In the genomic region with DNA sequence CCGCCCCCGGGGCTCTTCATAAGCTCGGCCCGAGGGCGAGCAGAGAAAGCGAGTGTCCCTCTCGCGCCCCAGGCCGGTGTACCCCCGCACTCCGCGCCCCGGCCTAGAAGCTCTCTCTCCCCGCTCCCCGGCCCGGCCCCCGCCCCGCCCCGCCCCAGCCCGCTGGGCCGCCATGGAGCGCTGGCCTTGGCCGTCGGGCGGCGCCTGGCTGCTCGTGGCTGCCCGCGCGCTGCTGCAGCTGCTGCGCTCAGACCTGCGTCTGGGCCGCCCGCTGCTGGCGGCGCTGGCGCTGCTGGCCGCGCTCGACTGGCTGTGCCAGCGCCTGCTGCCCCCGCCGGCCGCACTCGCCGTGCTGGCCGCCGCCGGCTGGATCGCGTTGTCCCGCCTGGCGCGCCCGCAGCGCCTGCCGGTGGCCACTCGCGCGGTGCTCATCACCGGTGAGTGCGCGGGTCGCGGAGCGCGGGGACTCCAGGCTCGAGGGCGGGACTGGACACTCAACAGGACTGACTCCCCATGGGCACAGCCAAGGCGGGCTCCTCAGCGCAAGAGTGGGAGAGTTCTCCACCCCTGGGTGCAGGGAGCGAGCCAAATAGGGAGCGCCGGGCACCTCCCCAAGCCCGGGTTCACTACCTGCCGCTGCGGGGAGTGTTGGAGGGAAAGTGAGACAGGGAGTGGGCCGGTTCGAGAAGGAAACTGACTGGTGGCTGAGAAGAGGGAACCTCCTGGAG, we compare ENCODE assay signal across 8 cellular contexts. TPM values are rescaled to one million over a fixed set of nuclear protein-coding genes. Genes with fewer than 3 reads are reported as not detected.
DNase-seq lines count a peak whose midpoint lies in the region; ATAC-seq, FAIRE-seq and TF ChIP-seq lines count a peak whose summit lies in the region.

A gene (plus strand): TSS at position 45 of the 728 bp plus-strand sequence. CDS start 128 bp downstream, at position 173.

- H3K27ac Mint-ChIP-seq in astrocyte (ENCODE audit: unreplicated experiment): no peak within 1 kb of the TSS

- POLR2A ChIA-PET in PC-3 (lab: Charles Lee; ENCODE audit: unreplicated experiment): interaction anchor here (0.6 kb wide), 1 partner anchor 116 kb away, joined by 11 read pairs; no protein-coding TSS in a partner anchor

- peaks cover 2% of the 10 kb centered on the region for H3K9me3 Mint-ChIP-seq in astrocyte (ENCODE audit: unreplicated experiment)

- H3K79me2 ChIP-seq in PC-3 (ENCODE audit: low read length) (no peaks in the 10 kb centered on the region), astrocyte (ENCODE audit: insufficient read depth, low read length) (no peaks in the 10 kb centered on the region)

- H3K4me3 Mint-ChIP-seq in astrocyte (ENCODE audit: unreplicated experiment): peak within 1 kb of the TSS; percentile 77

- WGBS in iPS DF 6.9 (ENCODE audit: insufficient coverage, insufficient read length): no CpG with 5 or more reads among the region's 79 CpGs

- peak within 1 kb of the TSS; percentile 91 for H3K4me2 ChIP-seq in PC-3 (ENCODE audit: low read length)
- H3K4me2 ChIP-seq in astrocyte (ENCODE audit: low read length): peak within 1 kb of the TSS; percentile 83

- H3K9ac ChIP-seq in PC-3 (ENCODE audit: low read length) (peak within 1 kb of the TSS; percentile 54), astrocyte (ENCODE audit: low read length) (no peak within 1 kb of the TSS)

- DNase-seq in activated gamma-delta T cell (lab: John Stamatoyannopoulos, UW) (peak; percentile 24), activated gamma-delta T cell treated with Interleukin-2 at 50 U/mL for 16 hours (no peak), PC-3 (peak; percentile 59), astrocyte (ENCODE audit: low read depth) (peak; percentile 14), iPS DF 6.9 (ENCODE audit: low read depth, low spot score) (no peak), sciatic nerve (ENCODE audit: low spot score) (no peak)
- no peak for DNase-seq in effector CD4-positive, alpha-beta T cell

- intact Hi-C loops in PC-3 (cut with micrococcal nuclease): no loop called here
- intact Hi-C loops in sciatic nerve (cut with DNase I): no loop called here

- H3K4me3 ChIP-seq in PC-3 (ENCODE audit: low read length) (peak within 1 kb of the TSS; percentile 68), astrocyte (ENCODE audit: insufficient read depth, low read depth, low read length) (peak within 1 kb of the TSS; percentile 13), iPS DF 6.9 (ENCODE audit: low read length) (peak within 1 kb of the TSS; percentile 79)

- H4K20me1 ChIP-seq in PC-3 (ENCODE audit: low read length): no peaks in the 10 kb centered on the region
- H4K20me1 ChIP-seq in astrocyte (ENCODE audit: insufficient read depth, low read length): peaks cover 28% of the 10 kb centered on the region

- no peak within 1 kb of the TSS for H3K27ac ChIP-seq in PC-3 (ENCODE audit: low read length)
- H3K27ac ChIP-seq in astrocyte (ENCODE audit: low read depth, low read length): no peak within 1 kb of the TSS
- no peak within 1 kb of the TSS for H3K27ac ChIP-seq in iPS DF 6.9 (ENCODE audit: low read length)

- H3K4me1 ChIP-seq in PC-3 (ENCODE audit: insufficient read depth, low read length): peaks cover 3% of the 10 kb centered on the region
- peaks cover 4% of the 10 kb centered on the region for H3K4me1 ChIP-seq in astrocyte (ENCODE audit: insufficient read depth, low read length)
- peaks cover 7% of the 10 kb centered on the region; the same call in 1 of the 2 replicates for H3K4me1 ChIP-seq in iPS DF 6.9 (ENCODE audit: control insufficient read depth, insufficient read depth, low read length)

- TF ChIP-seq CTCF in PC-3 (conservative IDR thresholded peaks at IDR 0.05; ENCODE audit: low read depth, low read length): no peak
- no peak for TF ChIP-seq CTCF in astrocyte (IDR thresholded peaks at IDR 0.05; ENCODE audit: insufficient read depth, low read depth, low read length)

- H3K9me3 ChIP-seq in PC-3 (ENCODE audit: low read length): no peaks in the 10 kb centered on the region
- no peaks in the 10 kb centered on the region for H3K9me3 ChIP-seq in astrocyte (ENCODE audit: insufficient read depth, low read depth, low read length)
- no peaks in the 10 kb centered on the region for H3K9me3 ChIP-seq in iPS DF 6.9 (ENCODE audit: control insufficient read depth, insufficient read depth, low read length)

- H3K36me3 Mint-ChIP-seq in astrocyte (ENCODE audit: low read depth, unreplicated experiment): peaks cover 13% of the 10 kb centered on the region

- H3K36me3 ChIP-seq in PC-3 (ENCODE audit: low read depth, low read length) (no peaks in the 10 kb centered on the region), astrocyte (ENCODE audit: insufficient read depth, low read length) (no peaks in the 10 kb centered on the region), iPS DF 6.9 (ENCODE audit: control insufficient read depth, insufficient read depth, low read length) (peaks cover 4% of the 10 kb centered on the region; the same call in 1 of the 2 replicates)

- FAIRE-seq in astrocyte (lab: Jason Lieb, UNC): no peak

- H3K27me3 Mint-ChIP-seq in astrocyte (ENCODE audit: low read depth, unreplicated experiment): peaks cover 46% of the 10 kb centered on the region

- H3K27me3 ChIP-seq in PC-3 (ENCODE audit: low read length) (no peaks in the 10 kb centered on the region), astrocyte (ENCODE audit: insufficient read depth, low read length) (peaks cover 31% of the 10 kb centered on the region), iPS DF 6.9 (ENCODE audit: control insufficient read depth, insufficient read depth, low read length) (no peaks in the 10 kb centered on the region)

- H2AFZ ChIP-seq in PC-3 (ENCODE audit: low read length) (peak within 1 kb of the TSS; percentile 73), astrocyte (ENCODE audit: low read depth, low read length) (peak within 1 kb of the TSS; percentile 56)

- H3F3A ChIP-seq in PC-3 (ENCODE audit: low read length, unreplicated experiment): no peaks in the 10 kb centered on the region

- no peaks in the 10 kb centered on the region for H3K9me2 ChIP-seq in PC-3 (replicated peaks; ENCODE audit: low read length)

- ATAC-seq in PC-3: peak; percentile 71
- ATAC-seq in sciatic nerve: peak; percentile 17
- ATAC-seq in GM21619 (IDR thresholded peaks at IDR 0.05; ENCODE audit: unreplicated experiment): no peak

- H3K4me1 Mint-ChIP-seq in astrocyte (ENCODE audit: low read depth, unreplicated experiment): peaks cover 8% of the 10 kb centered on the region

- no TSS peak for BruUV-seq in PC-3 (replicated peaks; lab: Mats Ljungman, UMichigan)

- CTCF ChIA-PET in PC-3 (lab: Charles Lee): interaction anchor here (0.5 to 0.8 kb wide), 2 partner anchors 24 to 83 kb away, joined by 3 to 4 read pairs; no protein-coding TSS in a partner anchor

RNA-seq across cellular contexts. Expression of the gene that starts here (rescaled TPM):
- 2.4 and 8.3 TPM in 2 replicates for total RNA-seq in PC-3 (2014; rRNA removed)
- total RNA-seq in astrocyte: 0.14 TPM in 1 of 2 replicates, not detected in the other
- total RNA-seq in sciatic nerve: 0.53 TPM

Comparison
In these comparisons a context has a peak if more than half of its experiments do, and no peak if none do; other contexts are left out.
1. DNase-seq: peak in activated gamma-delta T cell (single experiment) and PC-3 (single experiment); none in activated gamma-delta T cell treated with Interleukin-2 at 50 U/mL for 16 hours (single experiment), iPS DF 6.9 (single experiment), sciatic nerve (single experiment) and effector CD4-positive, alpha-beta T cell (single experiment).
2. Peak in DNase-seq, H3K4me3 ChIP-seq and H3K4me2 ChIP-seq in astrocyte; RNA of the gene not detected or under 1 TPM.
3. Peak in ATAC-seq in sciatic nerve; RNA of the gene not detected or under 1 TPM.
4. H3K4me3 ChIP-seq: peak in every context shown above with its lines; median percentile 79 in iPS DF 6.9; 68 in PC-3; 13 in astrocyte.